8 cellular contexts compared by ENCODE assay signal in genomic region chr20:35773154-35773751, GRCh38. TPM values are rescaled to one million over a fixed set of nuclear protein-coding genes. Genes with fewer than 3 reads are reported as not detected.
DNase-seq lines count a peak whose midpoint lies in the region; ATAC-seq lines count a peak whose summit lies in the region.

No MANE protein-coding gene starts in this region.

- intact Hi-C loops in dendritic cell treated with granulocyte-macrophage colony-stimulating factor and Interleukin-4, amounts not matched to agents 40 ng/mL and 50 ng/mL, for 4 days (cut with micrococcal nuclease): loop anchor here (2.0 kb wide), 1 partner anchor 156 kb away; no protein-coding TSS in a partner anchor

- WGBS in urinary bladder: 49% methylated on average over 8 of the region's 8 CpGs

- peak overlapping the region; percentile 92 for H3K27ac Mint-ChIP-seq in dendritic cell treated with granulocyte-macrophage colony-stimulating factor and Interleukin-4, amounts not matched to agents 40 ng/mL and 50 ng/mL, for 4 days

- H3K4me1 Mint-ChIP-seq in dendritic cell treated with granulocyte-macrophage colony-stimulating factor and Interleukin-4, amounts not matched to agents 40 ng/mL and 50 ng/mL, for 4 days (ENCODE audit: low read depth): peaks cover 56% of the 10 kb centered on the region

- H3K27me3 Mint-ChIP-seq in dendritic cell treated with granulocyte-macrophage colony-stimulating factor and Interleukin-4, amounts not matched to agents 40 ng/mL and 50 ng/mL, for 4 days: no peaks in the 10 kb centered on the region

- peak overlapping the region; percentile 80 for H3K4me3 ChIP-seq in urinary bladder (ENCODE audit: low read depth, low read length)

- no peaks in the 10 kb centered on the region for H3K36me3 ChIP-seq in urinary bladder (ENCODE audit: insufficient read depth)

- H3K9me3 Mint-ChIP-seq in dendritic cell treated with granulocyte-macrophage colony-stimulating factor and Interleukin-4, amounts not matched to agents 40 ng/mL and 50 ng/mL, for 4 days: no peaks in the 10 kb centered on the region

- DNase-seq in activated gamma-delta T cell treated with Interleukin-2 at 50 U/mL for 16 hours (peak; percentile 19), activated gamma-delta T cell (lab: John Stamatoyannopoulos, UW) (no peak), T-helper 22 cell (ENCODE audit: low read depth) (peak; percentile 31), mucosa of gallbladder (ENCODE audit: low spot score) (peak; percentile 24)

- peaks cover 26% of the 10 kb centered on the region for H3K36me3 Mint-ChIP-seq in dendritic cell treated with granulocyte-macrophage colony-stimulating factor and Interleukin-4, amounts not matched to agents 40 ng/mL and 50 ng/mL, for 4 days (ENCODE audit: low read depth)

- peak overlapping the region; percentile 40 for H3K27ac ChIP-seq in urinary bladder (ENCODE audit: low read depth)

- H3K4me1 ChIP-seq in urinary bladder (ENCODE audit: insufficient read depth): no peaks in the 10 kb centered on the region

- ATAC-seq in HG03432 (IDR thresholded peaks at IDR 0.05; ENCODE audit: unreplicated experiment): no peak
- ATAC-seq in HG03025 (IDR thresholded peaks at IDR 0.05; ENCODE audit: low FRiP score, unreplicated experiment): no peak

- peak overlapping the region; percentile 76 for H3K4me3 Mint-ChIP-seq in dendritic cell treated with granulocyte-macrophage colony-stimulating factor and Interleukin-4, amounts not matched to agents 40 ng/mL and 50 ng/mL, for 4 days

RNA-seq across cellular contexts. Expression of gene PHF20, which starts 1.4 kb away (rescaled TPM):
- 44.4 TPM for total RNA-seq in mucosa of gallbladder
- 32.5 TPM for total RNA-seq in urinary bladder
- 30.5 TPM for polyA plus RNA-seq in urinary bladder

RNA-seq across cellular contexts. Expression of gene RBM39, which starts 31.2 kb away (rescaled TPM):
- 288 TPM for total RNA-seq in mucosa of gallbladder
- 645 TPM for total RNA-seq in urinary bladder
- 183 TPM for polyA plus RNA-seq in urinary bladder
